Comparison of ENCODE assay signal across 19 cellular contexts in genomic region chr9:18707489-18708210, GRCh38.
DNase-seq lines count a peak whose midpoint lies in the region; ATAC-seq and TF ChIP-seq lines count a peak whose summit lies in the region.
"Had no signal": no experiment of that assay in that cellular context is flagged by ENCODE, and none has a peak within 500 bp of the region (broad histone marks: within the 10 kb centered on the region; RNA-seq: fewer than 3 reads in every experiment).

No MANE protein-coding gene starts in this region.

- 71 to 78% methylated on average over 8 of the region's 8 CpGs for WGBS in thyroid gland, 2 donors
- WGBS in spleen, 5 donors: 75 to 82% (median 79%) methylated on average over 8 of the region's 8 CpGs

- no peaks in the 10 kb centered on the region for H3K4me1 Mint-ChIP-seq in T-helper 17 cell
- H3K4me1 Mint-ChIP-seq in neural crest cell: peaks cover 15% of the 10 kb centered on the region
- peaks cover 30% of the 10 kb centered on the region for H3K4me1 Mint-ChIP-seq in type B pancreatic cell (ENCODE audit: unreplicated experiment)
- H3K4me1 Mint-ChIP-seq: B cell, IgD-negative memory B cell had no signal

- peaks cover 11 to 13% of the 10 kb centered on the region in 2 donors for H3K4me1 ChIP-seq in thyroid gland
- H3K4me1 ChIP-seq in spleen: no peaks in the 10 kb centered on the region

- H3K9me3 Mint-ChIP-seq in neural crest cell (peaks cover 3% of the 10 kb centered on the region), type B pancreatic cell (peaks cover 17% of the 10 kb centered on the region)
- H3K9me3 Mint-ChIP-seq: CD8-positive, alpha-beta T cell had no signal

- H3K9me3 ChIP-seq in T-helper 17 cell (ENCODE audit: control insufficient read depth, low read length, poor library complexity, severe bottlenecking): no peaks in the 10 kb centered on the region
- no peaks in the 10 kb centered on the region for H3K9me3 ChIP-seq in thyroid gland
- H3K9me3 ChIP-seq in spleen: no peaks in the 10 kb centered on the region

- H3K4me3 ChIP-seq in fibroblast of mammary gland (ENCODE audit: control insufficient read depth, low read depth, low read length) (no peak overlapping the region), thyroid gland (replicated peaks in 1 of 3) (no peak overlapping the region), spleen (no peak overlapping the region)

- H3K27me3 ChIP-seq in thyroid gland (no peaks in the 10 kb centered on the region), spleen (replicated peaks in 1 of 7) (no peaks in the 10 kb centered on the region)

- H3K27ac Mint-ChIP-seq in T-helper 17 cell (peak overlapping the region; percentile 21), neural crest cell (ENCODE audit: unreplicated experiment) (peak overlapping the region; percentile 1), type B pancreatic cell (no peak overlapping the region)
- H3K27ac Mint-ChIP-seq: B cell; CD8-positive, alpha-beta T cell; IgD-negative memory B cell had no signal

- no peaks in the 10 kb centered on the region for H3K36me3 Mint-ChIP-seq in T-helper 17 cell (ENCODE audit: low read depth)
- peaks cover 14% of the 10 kb centered on the region for H3K36me3 Mint-ChIP-seq in neural crest cell (ENCODE audit: low read depth)
- H3K36me3 Mint-ChIP-seq in type B pancreatic cell: peaks cover 17% of the 10 kb centered on the region
- H3K36me3 Mint-ChIP-seq: CD8-positive, alpha-beta T cell; IgD-negative memory B cell had no signal

- intact Hi-C loops in thyroid gland (cut with DNase I): no loop called here
- intact Hi-C loops in spleen (cut with DNase I; ENCODE audit: low total_unique reads): no loop called here

- peaks cover 21% of the 10 kb centered on the region for H3K27me3 Mint-ChIP-seq in T-helper 17 cell
- H3K27me3 Mint-ChIP-seq in neural crest cell (ENCODE audit: low read depth): no peaks in the 10 kb centered on the region
- no peaks in the 10 kb centered on the region for H3K27me3 Mint-ChIP-seq in type B pancreatic cell
- H3K27me3 Mint-ChIP-seq: B cell, IgD-negative memory B cell had no signal

- TF ChIP-seq POLR2A in thyroid gland (IDR thresholded peaks at IDR 0.05): no peak
- no peak for TF ChIP-seq POLR2A in spleen (IDR thresholded peaks at IDR 0.05)

- no peak for TF ChIP-seq CTCF in fibroblast of mammary gland (conservative IDR thresholded peaks at IDR 0.05; ENCODE audit: control insufficient read depth, insufficient read depth, low read depth, low read length)
- TF ChIP-seq CTCF in neural crest cell (conservative IDR thresholded peaks at IDR 0.05): no peak
- TF ChIP-seq CTCF in thyroid gland (IDR thresholded peaks at IDR 0.05): no peak
- no peak for TF ChIP-seq CTCF in type B pancreatic cell (conservative IDR thresholded peaks at IDR 0.05)
- no peak for TF ChIP-seq CTCF in spleen (IDR thresholded peaks at IDR 0.05 in 8 of 11, conservative IDR thresholded peaks at IDR 0.05 in 3 of 11)

- H3K27ac ChIP-seq in thyroid gland: peak overlapping the region in 2 of 3 donors; percentile 24 to 29
- H3K27ac ChIP-seq in spleen: no peak overlapping the region
- H3K27ac ChIP-seq: RWPE1 had no signal

- ATAC-seq in T-helper 17 cell: no peak
- ATAC-seq: CD8-positive, alpha-beta T cell; HCT116 had no signal

- no peaks in the 10 kb centered on the region for H3K36me3 ChIP-seq in thyroid gland
- H3K36me3 ChIP-seq in spleen: no peaks in the 10 kb centered on the region

- DNase-seq in T-helper 17 cell: no peak
- peak; percentile 54 for DNase-seq in fibroblast of mammary gland (ENCODE audit: low read depth)
- no peak for DNase-seq in neural crest cell (ENCODE audit: low read depth, low spot score)
- DNase-seq in thyroid gland: no peak
- DNase-seq in activated CD4-positive, alpha-beta T cell treated with anti-CD3 and anti-CD28 coated beads, Interleukin-2, amount 50 U/mL, for 48 hours: no peak
- no peak for DNase-seq in type B pancreatic cell (ENCODE audit: extremely low spot score, unreplicated experiment)
- DNase-seq in spleen: no peak
- DNase-seq: CD8-positive, alpha-beta T cell; DND-41; GDM1; MV-4-11; NCI-H1436; NCI-H2081; NCI-H226; NCI-H526 had no signal

- H3K4me3 Mint-ChIP-seq in T-helper 17 cell: no peak overlapping the region
- H3K4me3 Mint-ChIP-seq in neural crest cell: no peak overlapping the region
- H3K4me3 Mint-ChIP-seq in type B pancreatic cell: no peak overlapping the region
- H3K4me3 Mint-ChIP-seq: B cell; CD8-positive, alpha-beta T cell; IgD-negative memory B cell had no signal

Comparison
In these comparisons a context has a peak if more than half of its experiments do, and no peak if none do; other contexts are left out.
1. H3K27ac ChIP-seq: peak in thyroid gland (2 of 3); none in spleen (0 of 8).